8 cellular contexts compared by ENCODE assay signal in genomic region chr11:64810271-64810890, GRCh38. TPM values are rescaled to one million over a fixed set of nuclear protein-coding genes. Genes with fewer than 3 reads are reported as not detected.
A peak's percentile ranks its signal among the peaks of the same experiment; 100 is the strongest.
DNase-seq lines count a peak whose midpoint lies in the region; ATAC-seq and TF ChIP-seq lines count a peak whose summit lies in the region.

TSS of gene MEN1 (minus strand) at chr11:64810551. CDS start at chr11:64810109, 442 bp downstream.

- CTCF ChIA-PET in activated CD4-positive, alpha-beta T cell treated with anti-CD3 and anti-CD28 coated beads, Interleukin-2, amount 10 ng/mL, durations not matched to agents 7 days and 5 days (lab: Charles Lee), result interaction anchor here (0.6 to 1.8 kb wide), 6 partner anchors 10 to 268 kb away, joined by 3 to 9 read pairs (median 3); partner anchors contain the start of gene CDC42BPG

- peaks cover 25% of the 10 kb centered on the region for H3K4me1 Mint-ChIP-seq in activated CD4-positive, alpha-beta T cell treated with anti-CD3 and anti-CD28 coated beads, Interleukin-2, amount 10 ng/mL, durations not matched to agents 7 days and 5 days

- peaks cover 23% of the 10 kb centered on the region for H3K36me3 Mint-ChIP-seq in activated CD4-positive, alpha-beta T cell treated with anti-CD3 and anti-CD28 coated beads, Interleukin-2, amount 10 ng/mL, durations not matched to agents 7 days and 5 days (ENCODE audit: low read depth)

- POLR2A ChIA-PET in activated CD4-positive, alpha-beta T cell treated with anti-CD3 and anti-CD28 coated beads, Interleukin-2, amount 10 ng/mL, durations not matched to agents 7 days and 5 days (lab: Charles Lee), result interaction anchor here (0.8 to 1.0 kb wide), 2 partner anchors 32 to 694 kb away, joined by 3 to 4 read pairs; no protein-coding TSS in a partner anchor

- no peaks in the 10 kb centered on the region for H3K27me3 Mint-ChIP-seq in activated CD4-positive, alpha-beta T cell treated with anti-CD3 and anti-CD28 coated beads, Interleukin-2, amount 10 ng/mL, durations not matched to agents 7 days and 5 days

- DNase-seq in AG09319 (ENCODE audit: extremely low read depth, low read depth), result peak; percentile 82
- DNase-seq in GM19238 (ENCODE audit: insufficient read length, low spot score), result peak; percentile 92
- peak; percentile 99 for DNase-seq in NCI-H526 treated with DMSO at 0.1 percent for 48 hours (lab: John Stamatoyannopoulos, UW)
- DNase-seq in activated CD4-positive, alpha-beta T cell treated with anti-CD3 and anti-CD28 coated beads, Interleukin-2, amount 10 ng/mL, durations not matched to agents 7 days and 5 days, result peak; percentile 87
- peak; percentile 98 for DNase-seq in coronary artery (ENCODE audit: low spot score)
- DNase-seq in left colon, result peak; percentile 95 to 97
- peak; percentile 58 to 70 for DNase-seq in stimulated activated CD4-positive, alpha-beta T cell treated with anti-CD3 and anti-CD28 coated beads, Interleukin-1b, Interleukin-23, amount 100 ng/mL, for 4 hours (ENCODE audit: low read depth in 2 of 2)

- peak within 1 kb of the TSS; percentile 94 for H3K27ac Mint-ChIP-seq in activated CD4-positive, alpha-beta T cell treated with anti-CD3 and anti-CD28 coated beads, Interleukin-2, amount 10 ng/mL, durations not matched to agents 7 days and 5 days

- H3K4me3 Mint-ChIP-seq in activated CD4-positive, alpha-beta T cell treated with anti-CD3 and anti-CD28 coated beads, Interleukin-2, amount 10 ng/mL, durations not matched to agents 7 days and 5 days, result peak within 1 kb of the TSS; percentile 96

- H3K27ac ChIP-seq in coronary artery, result peak within 1 kb of the TSS; percentile 77 to 78

- no peaks in the 10 kb centered on the region for H3K9me3 Mint-ChIP-seq in activated CD4-positive, alpha-beta T cell treated with anti-CD3 and anti-CD28 coated beads, Interleukin-2, amount 10 ng/mL, durations not matched to agents 7 days and 5 days

- TF ChIP-seq CTCF in AG09319 (IDR thresholded peaks at IDR 0.05; ENCODE audit: low read depth, low read length), result no peak
- no peak for TF ChIP-seq CTCF in coronary artery (IDR thresholded peaks at IDR 0.05)

- intact Hi-C loops in left colon (cut with DNase I, micrococcal nuclease), result no loop called here

- ATAC-seq in HG03457 (IDR thresholded peaks at IDR 0.05; ENCODE audit: unreplicated experiment), result peak; percentile 46
- peak; percentile 95 for ATAC-seq in left colon

- peak within 1 kb of the TSS; percentile 91 for H3K4me3 ChIP-seq in coronary artery

RNA-seq across cellular contexts. Expression of gene MEN1, which starts in this region (rescaled TPM):
- 10 to 100 TPM; 35.1 to 38.7 TPM for total RNA-seq in activated CD4-positive, alpha-beta T cell treated with anti-CD3 and anti-CD28 coated beads, Interleukin-2, amount 10 ng/mL, durations not matched to agents 7 days and 5 days
- 10 to 100 TPM; 21.0 to 25.5 TPM for total RNA-seq in left colon

Comparison
In these comparisons a context has a peak if more than half of its experiments do, and no peak if none do; other contexts are left out.
1. Peak in every context shown above with its lines: DNase-seq, ATAC-seq, H3K4me3 ChIP-seq and H3K27ac ChIP-seq.